25 cellular contexts compared by ENCODE assay signal in the genomic region with DNA sequence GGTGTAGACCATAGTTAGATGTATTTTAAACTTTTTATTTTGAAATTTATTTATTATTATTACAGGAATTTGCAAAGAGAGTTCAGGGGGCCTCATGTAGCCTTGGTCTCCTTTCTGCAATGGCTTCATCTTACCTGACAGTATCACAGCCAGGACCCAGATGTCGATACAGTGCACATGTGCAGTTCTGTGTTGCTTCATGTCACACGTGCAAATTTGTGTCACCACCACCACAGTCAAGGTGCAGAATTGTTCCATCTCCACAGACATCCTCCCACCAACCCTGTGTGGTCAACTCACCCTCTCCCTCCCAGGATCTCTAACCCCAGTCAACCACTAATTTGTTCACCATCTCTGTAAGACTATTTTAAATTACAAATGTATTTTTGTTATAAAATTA.
"Had no signal": no experiment of that assay in that cellular context is flagged by ENCODE, and none has a peak within 500 bp of the region (broad histone marks: within the 10 kb centered on the region; RNA-seq: fewer than 3 reads in every experiment).

No MANE protein-coding gene starts in this region.

- H3K27me3 ChIP-seq: colonic mucosa, gastrocnemius medialis, pancreas, uterus had no signal

- ATAC-seq: esophagus mucosa, gastrocnemius medialis, left lobe of liver, natural killer cell, pancreas, sciatic nerve, upper lobe of right lung had no signal

- H3K36me3 Mint-ChIP-seq: natural killer cell had no signal

- H3K4me1 Mint-ChIP-seq: endodermal cell had no signal

- H3K9me3 ChIP-seq: colonic mucosa, gastrocnemius medialis, pancreas, suprapubic skin, transverse colon, upper lobe of right lung, uterus had no signal

- DNase-seq: colonic mucosa; effector CD8-positive, alpha-beta T cell; endodermal cell; foreskin fibroblast; gastrocnemius medialis; kidney; mesenchymal stem cell; midbrain; natural killer cell; occipital lobe; pancreas; stimulated activated CD4-positive, alpha-beta T cell treated with anti-CD3 and anti-CD28 coated beads, Interleukin-12 subunit alpha, Interleukin-12 subunit beta, amount 100 ng/mL, for 4 hours; stimulated activated CD4-positive, alpha-beta T cell treated with anti-CD3 and anti-CD28 coated beads, Interleukin-4, amount 100 ng/mL, for 1 hour; transverse colon; upper lobe of right lung; uterus had no signal

- H3K27ac Mint-ChIP-seq: dendritic cell treated with granulocyte-macrophage colony-stimulating factor and Interleukin-4, amounts not matched to agents 40 ng/mL and 50 ng/mL, for 4 days; endodermal cell; natural killer cell; progenitor cell of endocrine pancreas had no signal

- H3K4me3 Mint-ChIP-seq: dendritic cell treated with granulocyte-macrophage colony-stimulating factor and Interleukin-4, amounts not matched to agents 40 ng/mL and 50 ng/mL, for 4 days; endodermal cell; natural killer cell had no signal

- H3K27ac ChIP-seq: colonic mucosa, epithelial cell of prostate, pancreas, suprapubic skin, transverse colon, upper lobe of right lung, uterus had no signal

- H3K4me3 ChIP-seq: colonic mucosa, gastrocnemius medialis, pancreas, smooth muscle cell, suprapubic skin, transverse colon, upper lobe of right lung, uterus had no signal

- H3K4me1 ChIP-seq: colonic mucosa, pancreas, suprapubic skin, upper lobe of right lung, uterus had no signal

- H3K36me3 ChIP-seq: colonic mucosa, gastrocnemius medialis, pancreas, suprapubic skin, transverse colon, upper lobe of right lung, uterus had no signal

- H3K9me3 Mint-ChIP-seq: dendritic cell treated with granulocyte-macrophage colony-stimulating factor and Interleukin-4, amounts not matched to agents 40 ng/mL and 50 ng/mL, for 4 days; endodermal cell; natural killer cell; stimulated activated naive CD8-positive, alpha-beta T cell treated with anti-CD3 and anti-CD28 coated beads, Interleukin-15, amount 100 ng/mL, for 72 hours had no signal
